In the genomic region with DNA sequence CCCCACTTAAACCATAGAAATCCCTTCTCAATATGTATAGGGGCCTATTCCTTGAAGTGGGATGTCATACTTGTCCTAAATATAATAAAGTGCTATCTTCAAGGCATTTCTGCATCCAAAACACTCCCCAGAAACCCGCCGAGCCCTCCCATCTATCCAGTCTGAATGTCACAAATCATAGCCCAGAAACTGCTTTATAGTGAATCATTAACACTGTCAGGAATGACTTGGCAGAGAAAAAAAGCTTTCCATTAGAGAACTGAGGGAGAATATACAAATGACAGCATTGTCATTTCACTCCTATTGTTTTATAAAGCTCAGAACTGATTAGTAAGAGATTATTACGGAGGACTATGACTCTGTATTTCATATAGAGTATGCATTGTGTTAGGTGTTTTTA, we compare ENCODE assay signal across 22 cellular contexts. TPM values are rescaled to one million over a fixed set of nuclear protein-coding genes. Genes with fewer than 3 reads are reported as not detected.
DNase-seq lines count a peak whose midpoint lies in the region; ATAC-seq, FAIRE-seq and TF ChIP-seq lines count a peak whose summit lies in the region.
"Had no signal": no experiment of that assay in that cellular context is flagged by ENCODE, and none has a peak within 500 bp of the region (broad histone marks: within the 10 kb centered on the region; RNA-seq: fewer than 3 reads in every experiment).

No MANE protein-coding gene starts in this region.

- DNase-seq in mesothelial cell of epicardium (ENCODE audit: low spot score in 2 of 2, unreplicated experiment in 2 of 2) (no peak), glomerular visceral epithelial cell (ENCODE audit: extremely low spot score) (no peak)
- DNase-seq in activated T-cell treated with anti-CD3 and anti-CD28 coated beads, Interleukin-2, amount 50 U/mL, for 72 hours = no peak
- no peak for DNase-seq in activated CD4-positive, CD25-positive, alpha-beta regulatory T cell treated with anti-CD3 and anti-CD28 coated beads, Interleukin-2, amount 50 U/mL, for 72 hours
- DNase-seq: BE2C; C1 segment of cervical spinal cord; Caco-2; CD4-positive, CD25-positive, alpha-beta regulatory T cell; CD8-positive, alpha-beta memory T cell; DMS153; DMS79; GDM1 had no signal

- no peaks in the 10 kb centered on the region for H3K27me3 Mint-ChIP-seq in mesothelial cell of epicardium (ENCODE audit: low read depth)
- no peaks in the 10 kb centered on the region for H3K27me3 Mint-ChIP-seq in activated T-cell treated with anti-CD3 and anti-CD28 coated beads, Interleukin-2, amount 50 U/mL, for 72 hours (ENCODE audit: low read depth)
- H3K27me3 Mint-ChIP-seq: CD4-positive, CD25-positive, alpha-beta regulatory T cell; CD8-positive, alpha-beta memory T cell; IgD-negative memory B cell had no signal

- FAIRE-seq in islet of Langerhans (lab: Jason Lieb, UNC) = peak; percentile 70
- FAIRE-seq: GM12892, GM18507, HepG2 had no signal

- 49 to 58% methylated on average over 3 of the region's 3 CpGs for WGBS in gastroesophageal sphincter (ENCODE audit: low coverage in 1 of 2), 2 donors

- no peaks in the 10 kb centered on the region for H3K36me3 Mint-ChIP-seq in mesothelial cell of epicardium
- H3K36me3 Mint-ChIP-seq in activated T-cell treated with anti-CD3 and anti-CD28 coated beads, Interleukin-2, amount 50 U/mL, for 72 hours (ENCODE audit: insufficient read depth in 2 of 2) = no peaks in the 10 kb centered on the region
- H3K36me3 Mint-ChIP-seq: CD4-positive, CD25-positive, alpha-beta regulatory T cell; CD8-positive, alpha-beta memory T cell; IgD-negative memory B cell had no signal

- H3K9me3 ChIP-seq in HUES48 (ENCODE audit: control insufficient read depth, insufficient read depth, low read length) = no peaks in the 10 kb centered on the region
- H3K9me3 ChIP-seq in gastroesophageal sphincter = no peaks in the 10 kb centered on the region
- H3K9me3 ChIP-seq: BE2C, Caco-2, HAP-1 had no signal

- no peak for ATAC-seq in activated T-cell treated with anti-CD3 and anti-CD28 coated beads, Interleukin-2, amount 50 U/mL, for 72 hours (replicated peaks in 1 of 2)
- ATAC-seq in gastroesophageal sphincter = no peak
- ATAC-seq: HepG2 had no signal

- H3K4me3 ChIP-seq in HUES48 (ENCODE audit: low read depth, low read length) (peak overlapping the region; percentile 28; the same call in 1 of the 2 replicates), gastroesophageal sphincter (no peak overlapping the region)
- H3K4me3 ChIP-seq: GM23248, HAP-1 had no signal

- no peak overlapping the region for H3K4me3 Mint-ChIP-seq in mesothelial cell of epicardium
- H3K4me3 Mint-ChIP-seq in activated T-cell treated with anti-CD3 and anti-CD28 coated beads, Interleukin-2, amount 50 U/mL, for 72 hours = no peak overlapping the region
- H3K4me3 Mint-ChIP-seq: CD4-positive, CD25-positive, alpha-beta regulatory T cell; CD8-positive, alpha-beta memory T cell; IgD-negative memory B cell had no signal

- H3K36me3 ChIP-seq in HUES48 (ENCODE audit: control insufficient read depth, insufficient read depth, low read length) (no peaks in the 10 kb centered on the region), gastroesophageal sphincter (no peaks in the 10 kb centered on the region)
- H3K36me3 ChIP-seq: BE2C, HAP-1 had no signal

- H3K4me1 ChIP-seq in HUES48 (ENCODE audit: control insufficient read depth, insufficient read depth, low read length) (peaks cover 26% of the 10 kb centered on the region), gastroesophageal sphincter (no peaks in the 10 kb centered on the region)
- H3K4me1 ChIP-seq: BE2C, HAP-1 had no signal

- TF ChIP-seq CTCF in mesothelial cell of epicardium (IDR thresholded peaks at IDR 0.05; ENCODE audit: unreplicated experiment) (no peak), gastroesophageal sphincter (IDR thresholded peaks at IDR 0.05) (no peak)

- H3K9me3 Mint-ChIP-seq in mesothelial cell of epicardium = peaks cover 11% of the 10 kb centered on the region
- no peaks in the 10 kb centered on the region for H3K9me3 Mint-ChIP-seq in activated T-cell treated with anti-CD3 and anti-CD28 coated beads, Interleukin-2, amount 50 U/mL, for 72 hours

- TF ChIP-seq EP300 in gastroesophageal sphincter (IDR thresholded peaks at IDR 0.05) = no peak

- TF ChIP-seq POLR2A in gastroesophageal sphincter (IDR thresholded peaks at IDR 0.05) = no peak

- H3K27me3 ChIP-seq in HUES48 (ENCODE audit: control insufficient read depth, insufficient read depth, low read length) (no peaks in the 10 kb centered on the region), gastroesophageal sphincter (no peaks in the 10 kb centered on the region)
- H3K27me3 ChIP-seq: BE2C had no signal

- H3K9ac ChIP-seq in HUES48 (ENCODE audit: low read depth, low read length) = no peak overlapping the region
- H3K9ac ChIP-seq: GM23248 had no signal

- H3K27ac ChIP-seq in HUES48 (ENCODE audit: low read depth, low read length) (peak overlapping the region; percentile 21), gastroesophageal sphincter (no peak overlapping the region)
- H3K27ac ChIP-seq: GM23248, HL-60 had no signal

- H3K27ac Mint-ChIP-seq in mesothelial cell of epicardium = peak overlapping the region; percentile 62
- H3K27ac Mint-ChIP-seq in activated T-cell treated with anti-CD3 and anti-CD28 coated beads, Interleukin-2, amount 50 U/mL, for 72 hours = no peak overlapping the region
- H3K27ac Mint-ChIP-seq: CD4-positive, CD25-positive, alpha-beta regulatory T cell; CD8-positive, alpha-beta memory T cell; IgD-negative memory B cell had no signal

- H3K4me1 Mint-ChIP-seq in mesothelial cell of epicardium = peaks cover 20% of the 10 kb centered on the region
- H3K4me1 Mint-ChIP-seq in activated T-cell treated with anti-CD3 and anti-CD28 coated beads, Interleukin-2, amount 50 U/mL, for 72 hours (ENCODE audit: low read depth) = no peaks in the 10 kb centered on the region
- H3K4me1 Mint-ChIP-seq: CD4-positive, CD25-positive, alpha-beta regulatory T cell; CD8-positive, alpha-beta memory T cell; IgD-negative memory B cell had no signal

RNA-seq across cellular contexts. Expression of a gene that starts 48.4 kb away (rescaled TPM):
- 377 to 397 TPM (median 379 TPM) in 3 replicates for total RNA-seq in mesothelial cell of epicardium
- total RNA-seq in activated T-cell treated with anti-CD3 and anti-CD28 coated beads, Interleukin-2, amount 50 U/mL, for 72 hours = under 1 TPM in 1 of 2 donors, not detected in 1; 0.19 TPM
- total RNA-seq in gastroesophageal sphincter = 100 to 1,000 TPM in 1 of 4 donors, 10 to 100 TPM in 3; 43.1 to 108 (median 85.7) TPM
- total RNA-seq: CD4-positive, CD25-positive, alpha-beta regulatory T cell; CD8-positive, alpha-beta memory T cell had no signal

Comparison
In these comparisons a context has a peak if more than half of its experiments do, and no peak if none do; other contexts are left out.
1. RNA of a gene that starts 48.4 kb away (total RNA-seq): 377 to 397 TPM in mesothelial cell of epicardium and 43.1 to 108 TPM in gastroesophageal sphincter; 0.19 TPM in activated T-cell treated with anti-CD3 and anti-CD28 coated beads, Interleukin-2, amount 50 U/mL, for 72 hours; every median in the first group is over 10 times any median in the second.